Comparison of ENCODE assay signal across 13 cellular contexts in the genomic region with DNA sequence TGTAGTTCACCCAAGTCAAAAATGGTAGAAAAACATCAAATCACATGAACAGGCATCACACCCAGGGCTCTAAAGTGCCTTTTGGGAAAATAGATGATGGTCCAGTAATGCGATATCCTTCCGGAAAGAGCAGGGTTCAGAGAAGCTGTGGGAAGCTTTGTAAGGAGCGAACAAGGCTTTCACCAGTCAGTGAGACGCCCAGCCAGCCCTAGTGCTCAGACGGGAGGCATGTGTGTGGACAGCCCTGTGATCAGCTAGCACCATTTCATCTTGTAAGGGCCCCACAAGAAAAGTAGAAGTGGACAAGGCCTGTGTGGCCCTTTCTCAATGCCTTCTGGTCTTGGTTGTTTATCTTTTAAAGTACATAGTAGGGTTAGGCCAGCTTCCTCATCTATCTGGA.
A peak's percentile ranks its signal among the peaks of the same experiment; 100 is the strongest.
DNase-seq lines count a peak whose midpoint lies in the region; ATAC-seq and TF ChIP-seq lines count a peak whose summit lies in the region.
"Had no signal": no experiment of that assay in that cellular context is flagged by ENCODE, and none has a peak within 500 bp of the region (broad histone marks: within the 10 kb centered on the region; RNA-seq: fewer than 3 reads in every experiment).

No MANE protein-coding gene starts in this region.

- H3K4me2 ChIP-seq in hepatocyte (peak overlapping the region; percentile 24), neural progenitor cell (no peak overlapping the region)
- H3K4me2 ChIP-seq: BLaER1 treated with 17β-estradiol and CSF1 and Interleukin-3, amounts not matched to agents 10 nM and 100 nM had no signal

- no peaks in the 10 kb centered on the region for H3K36me3 Mint-ChIP-seq in activated CD8-positive, alpha-beta T cell treated with anti-CD3 and anti-CD28 coated beads, Interleukin-2, amount 10 ng/mL, durations not matched to agents 7 days and 5 days (ENCODE audit: low read depth)
- no peaks in the 10 kb centered on the region for H3K36me3 Mint-ChIP-seq in activated CD8-positive, alpha-beta T cell treated with anti-CD3 and anti-CD28 coated beads for 36 hours (ENCODE audit: low read depth)
- no peaks in the 10 kb centered on the region for H3K36me3 Mint-ChIP-seq in neural progenitor cell

- H3K27ac ChIP-seq in SJSA1 = peak overlapping the region; percentile 71
- H3K27ac ChIP-seq in hepatocyte = peak overlapping the region; percentile 36
- H3K27ac ChIP-seq in neural progenitor cell = no peak overlapping the region
- H3K27ac ChIP-seq: BLaER1 treated with 17β-estradiol and CSF1 and Interleukin-3, amounts not matched to agents 10 nM and 100 nM had no signal

- CTCF ChIA-PET in activated CD8-positive, alpha-beta T cell treated with anti-CD3 and anti-CD28 coated beads, Interleukin-2, amount 10 ng/mL, durations not matched to agents 7 days and 5 days (lab: Charles Lee) = no interaction called here
- CTCF ChIA-PET in activated CD8-positive, alpha-beta T cell treated with anti-CD3 and anti-CD28 coated beads for 36 hours (lab: Charles Lee) = no interaction called here

- H4K20me1 ChIP-seq in hepatocyte (ENCODE audit: insufficient read depth, poor library complexity, severe bottlenecking) (no peaks in the 10 kb centered on the region), neural progenitor cell (ENCODE audit: low read depth) (no peaks in the 10 kb centered on the region)
- H4K20me1 ChIP-seq: BLaER1 treated with 17β-estradiol and CSF1 and Interleukin-3, amounts not matched to agents 10 nM and 100 nM had no signal

- no peak for ATAC-seq in activated CD8-positive, alpha-beta T cell treated with anti-CD3 and anti-CD28 coated beads, Interleukin-2, amount 10 ng/mL, durations not matched to agents 7 days and 5 days
- no peak for ATAC-seq in activated CD8-positive, alpha-beta T cell treated with anti-CD3 and anti-CD28 coated beads for 36 hours
- ATAC-seq in HG03521 (IDR thresholded peaks at IDR 0.05; ENCODE audit: unreplicated experiment) = no peak

- H3K27ac Mint-ChIP-seq in activated CD8-positive, alpha-beta T cell treated with anti-CD3 and anti-CD28 coated beads, Interleukin-2, amount 10 ng/mL, durations not matched to agents 7 days and 5 days = no peak overlapping the region
- no peak overlapping the region for H3K27ac Mint-ChIP-seq in activated CD8-positive, alpha-beta T cell treated with anti-CD3 and anti-CD28 coated beads for 36 hours
- no peak overlapping the region for H3K27ac Mint-ChIP-seq in neural progenitor cell
- H3K27ac Mint-ChIP-seq: CD4-positive, CD25-positive, alpha-beta regulatory T cell; H9 had no signal

- H3K27me3 Mint-ChIP-seq in activated CD8-positive, alpha-beta T cell treated with anti-CD3 and anti-CD28 coated beads, Interleukin-2, amount 10 ng/mL, durations not matched to agents 7 days and 5 days (ENCODE audit: low read depth) = no peaks in the 10 kb centered on the region
- peaks cover 1% of the 10 kb centered on the region for H3K27me3 Mint-ChIP-seq in activated CD8-positive, alpha-beta T cell treated with anti-CD3 and anti-CD28 coated beads for 36 hours
- H3K27me3 Mint-ChIP-seq in neural progenitor cell (ENCODE audit: insufficient read depth, low read depth) = peaks cover 18% of the 10 kb centered on the region
- H3K27me3 Mint-ChIP-seq: CD4-positive, CD25-positive, alpha-beta regulatory T cell had no signal

- no peak overlapping the region for H3K9ac ChIP-seq in neural progenitor cell
- H3K9ac ChIP-seq: BLaER1 treated with 17β-estradiol and CSF1 and Interleukin-3, amounts not matched to agents 10 nM and 100 nM had no signal

- H3K4me1 Mint-ChIP-seq in activated CD8-positive, alpha-beta T cell treated with anti-CD3 and anti-CD28 coated beads, Interleukin-2, amount 10 ng/mL, durations not matched to agents 7 days and 5 days (ENCODE audit: low read depth) = no peaks in the 10 kb centered on the region
- no peaks in the 10 kb centered on the region for H3K4me1 Mint-ChIP-seq in activated CD8-positive, alpha-beta T cell treated with anti-CD3 and anti-CD28 coated beads for 36 hours (ENCODE audit: low read depth)
- peaks cover 17% of the 10 kb centered on the region for H3K4me1 Mint-ChIP-seq in neural progenitor cell
- H3K4me1 Mint-ChIP-seq: CD4-positive, CD25-positive, alpha-beta regulatory T cell had no signal

- DNase-seq in activated CD8-positive, alpha-beta T cell treated with anti-CD3 and anti-CD28 coated beads, Interleukin-2, amount 10 ng/mL, durations not matched to agents 7 days and 5 days = peak; percentile 8
- DNase-seq in activated CD8-positive, alpha-beta T cell treated with anti-CD3 and anti-CD28 coated beads for 36 hours = no peak
- no peak for DNase-seq in SJSA1 (ENCODE audit: low read depth in 1 of 2, low spot score in 2 of 2)
- no peak for DNase-seq in hepatocyte (ENCODE audit: low spot score)
- DNase-seq in neural progenitor cell (ENCODE audit: low spot score) = no peak
- DNase-seq in AG08395 (ENCODE audit: low spot score) = no peak
- DNase-seq in medulla oblongata (ENCODE audit: extremely low spot score) = no peak
- DNase-seq: 8988T; CD4-positive, CD25-positive, alpha-beta regulatory T cell; DMS 273 treated with DMSO at 0.1 percent for 48 hours; H9 had no signal

- H3K9me3 Mint-ChIP-seq in activated CD8-positive, alpha-beta T cell treated with anti-CD3 and anti-CD28 coated beads, Interleukin-2, amount 10 ng/mL, durations not matched to agents 7 days and 5 days (ENCODE audit: insufficient read depth) = peaks cover 10% of the 10 kb centered on the region
- H3K9me3 Mint-ChIP-seq in activated CD8-positive, alpha-beta T cell treated with anti-CD3 and anti-CD28 coated beads for 36 hours = peaks cover 22% of the 10 kb centered on the region
- peaks cover 45% of the 10 kb centered on the region for H3K9me3 Mint-ChIP-seq in neural progenitor cell

- H2AFZ ChIP-seq in hepatocyte (no peak overlapping the region), neural progenitor cell (replicated peaks) (no peak overlapping the region)

- no peaks in the 10 kb centered on the region for H3F3A ChIP-seq in neural progenitor cell (ENCODE audit: low read depth)

- H3K36me3 ChIP-seq in SJSA1 (no peaks in the 10 kb centered on the region), hepatocyte (replicated peaks; ENCODE audit: insufficient read depth, low read depth) (no peaks in the 10 kb centered on the region), neural progenitor cell (no peaks in the 10 kb centered on the region)

- WGBS in hepatocyte (ENCODE audit: low lambda C conversion rate, missing lambda C conversion rate) = 92% methylated on average over 5 of the region's 5 CpGs

- intact Hi-C loops in activated CD8-positive, alpha-beta T cell treated with anti-CD3 and anti-CD28 coated beads for 36 hours (cut with micrococcal nuclease) = no loop called here

- H3K4me1 ChIP-seq in SJSA1 (replicated peaks) (peaks cover 25% of the 10 kb centered on the region), hepatocyte (ENCODE audit: insufficient read depth) (no peaks in the 10 kb centered on the region), neural progenitor cell (peaks cover 15% of the 10 kb centered on the region)
- H3K4me1 ChIP-seq: BLaER1 treated with 17β-estradiol and CSF1 and Interleukin-3, amounts not matched to agents 10 nM and 100 nM had no signal

- POLR2A ChIA-PET in activated CD8-positive, alpha-beta T cell treated with anti-CD3 and anti-CD28 coated beads, Interleukin-2, amount 10 ng/mL, durations not matched to agents 7 days and 5 days (lab: Charles Lee) = no interaction called here
- POLR2A ChIA-PET in activated CD8-positive, alpha-beta T cell treated with anti-CD3 and anti-CD28 coated beads for 36 hours (lab: Charles Lee) = no interaction called here

- H3K27me3 ChIP-seq in SJSA1 (replicated peaks) (no peaks in the 10 kb centered on the region), hepatocyte (no peaks in the 10 kb centered on the region), neural progenitor cell (no peaks in the 10 kb centered on the region)
- H3K27me3 ChIP-seq: BLaER1 treated with 17β-estradiol and CSF1 and Interleukin-3, amounts not matched to agents 10 nM and 100 nM had no signal

- no peak for TF ChIP-seq CTCF in activated CD8-positive, alpha-beta T cell treated with anti-CD3 and anti-CD28 coated beads for 36 hours (IDR thresholded peaks at IDR 0.05)
- no peak for TF ChIP-seq CTCF in hepatocyte (IDR thresholded peaks at IDR 0.05; ENCODE audit: poor library complexity)
- TF ChIP-seq CTCF in neural progenitor cell (IDR thresholded peaks at IDR 0.05) = no peak

- H3K4me3 ChIP-seq in SJSA1 (no peak overlapping the region), hepatocyte (no peak overlapping the region), neural progenitor cell (no peak overlapping the region)
- H3K4me3 ChIP-seq: BLaER1 treated with 17β-estradiol and CSF1 and Interleukin-3, amounts not matched to agents 10 nM and 100 nM had no signal

- no peaks in the 10 kb centered on the region for H3K9me2 ChIP-seq in hepatocyte (replicated peaks; ENCODE audit: insufficient read depth)

- H3K79me2 ChIP-seq in hepatocyte (no peaks in the 10 kb centered on the region), neural progenitor cell (ENCODE audit: low read depth) (no peaks in the 10 kb centered on the region)

- H3K4me3 Mint-ChIP-seq in activated CD8-positive, alpha-beta T cell treated with anti-CD3 and anti-CD28 coated beads, Interleukin-2, amount 10 ng/mL, durations not matched to agents 7 days and 5 days = no peak overlapping the region
- no peak overlapping the region for H3K4me3 Mint-ChIP-seq in activated CD8-positive, alpha-beta T cell treated with anti-CD3 and anti-CD28 coated beads for 36 hours
- H3K4me3 Mint-ChIP-seq in neural progenitor cell = peak overlapping the region; percentile 55
- H3K4me3 Mint-ChIP-seq: CD4-positive, CD25-positive, alpha-beta regulatory T cell had no signal

- H3K9me3 ChIP-seq in SJSA1 (replicated peaks) (peaks cover 19% of the 10 kb centered on the region), hepatocyte (ENCODE audit: low read depth) (no peaks in the 10 kb centered on the region), neural progenitor cell (ENCODE audit: low read depth) (no peaks in the 10 kb centered on the region)
